In genomic region chr3:148962513-148962912, GRCh38 we compare ENCODE assay signal across 9 cellular contexts. TPM values are rescaled to one million over a fixed set of nuclear protein-coding genes. Genes with fewer than 3 reads are reported as not detected.
DNase-seq lines count a peak whose midpoint lies in the region; ATAC-seq and TF ChIP-seq lines count a peak whose summit lies in the region.
"Had no signal": no experiment of that assay in that cellular context is flagged by ENCODE, and none has a peak within 500 bp of the region (broad histone marks: within the 10 kb centered on the region; RNA-seq: fewer than 3 reads in every experiment).

No MANE protein-coding gene starts in this region.

- TF ChIP-seq CTCF in left lung (IDR thresholded peaks at IDR 0.05) = no peak
- TF ChIP-seq CTCF in suprapubic skin (IDR thresholded peaks at IDR 0.05) = no peak

- TF ChIP-seq EP300 in suprapubic skin (IDR thresholded peaks at IDR 0.05) = no peak

- no peaks in the 10 kb centered on the region for H3K9me3 Mint-ChIP-seq in stimulated activated naive CD8-positive, alpha-beta T cell treated with anti-CD3 and anti-CD28 coated beads, Interleukin-15, amount 100 ng/mL, for 72 hours
- H3K9me3 Mint-ChIP-seq: IgD-negative memory B cell had no signal

- WGBS in suprapubic skin = 80% methylated on average over 1 of the region's 1 CpG

- TF ChIP-seq POLR2A in suprapubic skin (IDR thresholded peaks at IDR 0.05) = no peak
- TF ChIP-seq POLR2A in GM18505 (IDR thresholded peaks at IDR 0.05; ENCODE audit: borderline replicate concordance, extremely low read depth, insufficient read depth, insufficient read length) = no peak

- H3K27ac ChIP-seq in left lung = no peak overlapping the region
- H3K27ac ChIP-seq in suprapubic skin = no peak overlapping the region

- H3K27me3 ChIP-seq in left lung = no peaks in the 10 kb centered on the region
- no peaks in the 10 kb centered on the region for H3K27me3 ChIP-seq in suprapubic skin

- no peak overlapping the region for H3K27ac Mint-ChIP-seq in stimulated activated naive CD8-positive, alpha-beta T cell treated with anti-CD3 and anti-CD28 coated beads, Interleukin-15, amount 100 ng/mL, for 72 hours
- H3K27ac Mint-ChIP-seq: IgD-negative memory B cell had no signal

- no peaks in the 10 kb centered on the region for H3K4me1 ChIP-seq in left lung
- no peaks in the 10 kb centered on the region for H3K4me1 ChIP-seq in suprapubic skin

- peaks cover 17% of the 10 kb centered on the region for H3K27me3 Mint-ChIP-seq in stimulated activated naive CD8-positive, alpha-beta T cell treated with anti-CD3 and anti-CD28 coated beads, Interleukin-15, amount 100 ng/mL, for 72 hours

- H3K36me3 ChIP-seq in left lung = no peaks in the 10 kb centered on the region
- no peaks in the 10 kb centered on the region for H3K36me3 ChIP-seq in suprapubic skin

- DNase-seq in DMS53 treated with DMSO at 0.1 percent for 48 hours (lab: John Stamatoyannopoulos, UW; ENCODE audit: unreplicated experiment) = peak; percentile 2
- peak; percentile 81 for DNase-seq in LHCN-M2 (ENCODE audit: low read depth)
- peak; percentile 90 for DNase-seq in amniotic epithelial cell (ENCODE audit: low read depth)
- no peak for DNase-seq in left lung
- DNase-seq in suprapubic skin (ENCODE audit: low spot score in 2 of 2) = no peak
- no peak for DNase-seq in stimulated activated naive CD8-positive, alpha-beta T cell treated with anti-CD3 and anti-CD28 coated beads, Interleukin-15, amount 100 ng/mL, for 72 hours
- no peak for DNase-seq in RPMI8226

- H3K4me3 ChIP-seq in left lung (no peak overlapping the region), suprapubic skin (no peak overlapping the region)

- no peaks in the 10 kb centered on the region for H3K9me3 ChIP-seq in left lung
- H3K9me3 ChIP-seq in suprapubic skin = no peaks in the 10 kb centered on the region

- ATAC-seq in left lung (peak; percentile 76), GM18505 (IDR thresholded peaks at IDR 0.05; ENCODE audit: unreplicated experiment) (no peak)
- no peak for ATAC-seq in stimulated activated naive CD8-positive, alpha-beta T cell treated with anti-CD3 and anti-CD28 coated beads, Interleukin-15, amount 100 ng/mL, for 72 hours

- no peak overlapping the region for H3K4me3 Mint-ChIP-seq in stimulated activated naive CD8-positive, alpha-beta T cell treated with anti-CD3 and anti-CD28 coated beads, Interleukin-15, amount 100 ng/mL, for 72 hours
- H3K4me3 Mint-ChIP-seq: IgD-negative memory B cell had no signal

- peaks cover 3% of the 10 kb centered on the region for H3K4me1 Mint-ChIP-seq in stimulated activated naive CD8-positive, alpha-beta T cell treated with anti-CD3 and anti-CD28 coated beads, Interleukin-15, amount 100 ng/mL, for 72 hours
- H3K4me1 Mint-ChIP-seq: IgD-negative memory B cell had no signal

- intact Hi-C loops in left lung (cut with DNase I) = no loop called here

RNA-seq across cellular contexts. Expression of gene GYG1, which starts 28.8 kb away (rescaled TPM):
- total RNA-seq in LHCN-M2 (2014; rRNA removed) = 20.2 and 35.2 TPM in 2 replicates
- 53.5 TPM for polyA plus RNA-seq in LHCN-M2 (2012)
- 10 to 100 TPM; 43.9 to 67.9 TPM for total RNA-seq in left lung
- total RNA-seq in suprapubic skin = 10 to 100 TPM in 3 of 4 donors, 1 to 10 TPM in 1; 9.3 to 17.5 (median 13.4) TPM

Comparison
In these comparisons a context has a peak if more than half of its experiments do, and no peak if none do; other contexts are left out.
1. DNase-seq: peak in DMS53 treated with DMSO at 0.1 percent for 48 hours (single experiment), LHCN-M2 (single experiment) and amniotic epithelial cell (single experiment); none in left lung (0 of 2), suprapubic skin (0 of 2), stimulated activated naive CD8-positive, alpha-beta T cell treated with anti-CD3 and anti-CD28 coated beads, Interleukin-15, amount 100 ng/mL, for 72 hours (0 of 2) and RPMI8226 (single experiment).